1 cellular context compared by ENCODE assay signal in genomic region chr2:145800201-145801091, GRCh38.
A peak's percentile ranks its signal among the peaks of the same experiment; 100 is the strongest.
TF ChIP-seq lines count a peak whose summit lies in the region.

No MANE protein-coding gene starts in this region.

TF ChIP-seq in HepG2, 621 proteins besides CTCF, POLR2A, EP300 and RAD21 (continued from another document and continues in another):
- TF ChIP-seq AHDC1 (CRISPR knock-in tag; IDR thresholded peaks at IDR 0.05; ENCODE audit: borderline replicate concordance) (peak; percentile 99), CEBPB (IDR thresholded peaks at IDR 0.05; ENCODE audit: borderline replicate concordance, low read depth, low read length) (peak; percentile 99), ZNF567 (CRISPR knock-in tag; IDR thresholded peaks at IDR 0.05; ENCODE audit: borderline replicate concordance) (peak; percentile 40; the same call in 1 of the 2 replicates), ZNF414 (CRISPR knock-in tag; IDR thresholded peaks at IDR 0.05) (peak; percentile 89), HMG20A (CRISPR knock-in tag; IDR thresholded peaks at IDR 0.05; ENCODE audit: borderline replicate concordance) (peak; percentile 100), MIER3 (CRISPR knock-in tag; IDR thresholded peaks at IDR 0.05; ENCODE audit: borderline replicate concordance) (peak; percentile 100), RNF219 (CRISPR knock-in tag; IDR thresholded peaks at IDR 0.05) (peak; percentile 87; the same call in 1 of the 2 replicates), TRIM24 (CRISPR knock-in tag; IDR thresholded peaks at IDR 0.05) (peak; percentile 95), ELF1 (CRISPR knock-in tag; IDR thresholded peaks at IDR 0.05) (peak; percentile 25; the same call in 1 of the 2 replicates), NR2C2 (CRISPR knock-in tag; IDR thresholded peaks at IDR 0.05; ENCODE audit: borderline replicate concordance) (peak; percentile 34; the same call in 1 of the 2 replicates), TBX3 (IDR thresholded peaks at IDR 0.05; ENCODE audit: borderline replicate concordance) (peak; percentile 99), KLF6 (CRISPR knock-in tag; IDR thresholded peaks at IDR 0.05) (peak; percentile 97), KLF9 (CRISPR knock-in tag; IDR thresholded peaks at IDR 0.05; ENCODE audit: low read depth) (0 out of 2 replicates have a peak, but pooled peaks have one; percentile 71), REPIN1 (CRISPR knock-in tag; IDR thresholded peaks at IDR 0.05; ENCODE audit: borderline replicate concordance, low read depth) (peak; percentile 91; the same call in 1 of the 2 replicates), NFYB (CRISPR knock-in tag; IDR thresholded peaks at IDR 0.05) (no peak), SETDB1 (CRISPR knock-in tag; IDR thresholded peaks at IDR 0.05; ENCODE audit: borderline replicate concordance) (no peak), MEF2D (CRISPR knock-in tag; IDR thresholded peaks at IDR 0.05) (peak; percentile 98), MTA3 (CRISPR knock-in tag; IDR thresholded peaks at IDR 0.05) (no peak), MXI1 (IDR thresholded peaks at IDR 0.05; ENCODE audit: borderline replicate concordance, low read depth, low read length) (peak; percentile 19; the same call in 1 of the 3 replicates), ZNF740 (CRISPR knock-in tag; IDR thresholded peaks at IDR 0.05) (peak; percentile 58; the same call in 1 of the 2 replicates), FOSL1 (CRISPR knock-in tag; IDR thresholded peaks at IDR 0.05; ENCODE audit: borderline replicate concordance) (peak; percentile 76; the same call in 1 of the 2 replicates), PCBP2 (optimal IDR thresholded peaks at IDR 0.05; ENCODE audit: low read depth, low read length, poor library complexity, severe bottlenecking) (no peak), ZNF343 (CRISPR knock-in tag; IDR thresholded peaks at IDR 0.05) (no peak), AKNA (CRISPR knock-in tag; IDR thresholded peaks at IDR 0.05; ENCODE audit: borderline replicate concordance) (0 out of 2 replicates have a peak, but pooled peaks have one; percentile 45), ZNF296 (CRISPR knock-in tag; conservative IDR thresholded peaks at IDR 0.05) (no peak), ZNF775 (CRISPR knock-in tag; IDR thresholded peaks at IDR 0.05; ENCODE audit: borderline replicate concordance) (peak; percentile 51; the same call in 1 of the 2 replicates), KAT7 (CRISPR knock-in tag; IDR thresholded peaks at IDR 0.05; ENCODE audit: borderline replicate concordance) (peak; percentile 78; the same call in 1 of the 2 replicates), MIXL1 (CRISPR knock-in tag; IDR thresholded peaks at IDR 0.05) (peak; percentile 99), ISL2 (CRISPR knock-in tag; IDR thresholded peaks at IDR 0.05) (peak; percentile 100), ZNF136 (CRISPR knock-in tag; IDR thresholded peaks at IDR 0.05; ENCODE audit: low read depth) (0 out of 2 replicates have a peak, but pooled peaks have one; percentile 33), NR2F2 (IDR thresholded peaks at IDR 0.05; ENCODE audit: borderline replicate concordance, low read depth) (peak; percentile 93), ZNF275 (CRISPR knock-in tag; IDR thresholded peaks at IDR 0.05; ENCODE audit: borderline replicate concordance) (peak; percentile 98; the same call in 1 of the 2 replicates), ARID2 (CRISPR knock-in tag; IDR thresholded peaks at IDR 0.05; ENCODE audit: borderline replicate concordance) (peak; percentile 46; the same call in 1 of the 2 replicates), ZNF841 (CRISPR knock-in tag; IDR thresholded peaks at IDR 0.05; ENCODE audit: borderline replicate concordance) (peak; percentile 76; the same call in 1 of the 2 replicates), HOXA9 (CRISPR knock-in tag; IDR thresholded peaks at IDR 0.05; ENCODE audit: borderline replicate concordance) (peak; percentile 61; the same call in 1 of the 2 replicates), REXO4 (CRISPR knock-in tag; IDR thresholded peaks at IDR 0.05; ENCODE audit: borderline replicate concordance) (no peak), MAX (IDR thresholded peaks at IDR 0.05) (peak; percentile 82), PRMT3 (CRISPR knock-in tag; IDR thresholded peaks at IDR 0.05; ENCODE audit: borderline replicate concordance, low read depth) (0 out of 2 replicates have a peak, but pooled peaks have one; percentile 66), ZNF24 (IDR thresholded peaks at IDR 0.05) (peak; percentile 81; the same call in 1 of the 2 replicates), HOMEZ (CRISPR knock-in tag; IDR thresholded peaks at IDR 0.05; ENCODE audit: low read depth) (peak; percentile 99), ZNF276 (CRISPR knock-in tag; IDR thresholded peaks at IDR 0.05; ENCODE audit: low read depth) (no peak), PPARG (CRISPR knock-in tag; conservative IDR thresholded peaks at IDR 0.05) (peak; percentile 92), HOXD1 (CRISPR knock-in tag; IDR thresholded peaks at IDR 0.05) (peak; percentile 98), POGZ (CRISPR knock-in tag; IDR thresholded peaks at IDR 0.05) (peak; percentile 99)
